Comparison of ENCODE assay signal across 27 cellular contexts in genomic region chr17:62855136-62855535, GRCh38. TPM values are rescaled to one million over a fixed set of nuclear protein-coding genes. Genes with fewer than 3 reads are reported as not detected.
"Had no signal": no experiment of that assay in that cellular context is flagged by ENCODE, and none has a peak within 500 bp of the region (broad histone marks: within the 10 kb centered on the region; RNA-seq: fewer than 3 reads in every experiment).

No MANE protein-coding gene starts in this region.

- H3K27me3 ChIP-seq: body of pancreas, left lung, ovary, tibial artery, vagina had no signal

- H3K9me3 ChIP-seq: body of pancreas, left lung, ovary, psoas muscle, tibial artery, vagina had no signal

- FAIRE-seq: kidney had no signal

- H3K4me3 ChIP-seq: body of pancreas, left lung, lung, ovary, psoas muscle, skin epidermis, tibial artery, vagina had no signal

- H3K9me3 Mint-ChIP-seq: activated CD4-positive, alpha-beta memory T cell treated with anti-CD3 and anti-CD28 coated beads, Interleukin-2, amount 10 ng/mL, durations not matched to agents 7 days and 5 days; activated naive CD4-positive, alpha-beta T cell treated with anti-CD3 and anti-CD28 coated beads, Interleukin-2, amount 50 U/mL, for 24 hours; activated T-cell treated with anti-CD3 and anti-CD28 coated beads, Interleukin-2, amount 50 U/mL, for 72 hours; dendritic cell treated with granulocyte-macrophage colony-stimulating factor and Interleukin-4, amounts not matched to agents 40 ng/mL and 50 ng/mL, for 4 days; naive thymus-derived CD8-positive, alpha-beta T cell; stimulated activated effector memory CD8-positive, alpha-beta T cell treated with anti-CD3 and anti-CD28 coated beads, Interleukin-12 subunit alpha, Interleukin-12 subunit beta, amount 100 ng/mL, for 72 hours; stimulated activated naive CD8-positive, alpha-beta T cell treated with anti-CD3 and anti-CD28 coated beads, Interleukin-15, amount 100 ng/mL, for 72 hours had no signal

- DNase-seq: activated CD4-positive, alpha-beta memory T cell treated with anti-CD3 and anti-CD28 coated beads, Interleukin-2, amount 10 ng/mL, durations not matched to agents 7 days and 5 days; activated CD4-positive, alpha-beta T cell treated with anti-CD3 and anti-CD28 coated beads for 48 hours; activated gamma-delta T cell; activated T-cell treated with anti-CD3 and anti-CD28 coated beads, Interleukin-2, amount 50 U/mL, for 72 hours; anterior cingulate cortex; body of pancreas; effector CD8-positive, alpha-beta T cell; erythroblast; foreskin fibroblast; kidney; left lung; naive thymus-derived CD8-positive, alpha-beta T cell; ovary; psoas muscle; right cardiac atrium; stimulated activated CD4-positive, alpha-beta T cell treated with anti-CD3 and anti-CD28 coated beads, Interleukin-2, amount 100 ng/mL, for 24 hours; stimulated activated naive CD8-positive, alpha-beta T cell treated with anti-CD3 and anti-CD28 coated beads, Interleukin-15, amount 100 ng/mL, for 72 hours; T-helper 9 cell; tibial artery had no signal

- H3K27me3 Mint-ChIP-seq: activated naive CD4-positive, alpha-beta T cell treated with anti-CD3 and anti-CD28 coated beads, Interleukin-2, amount 50 U/mL, for 24 hours had no signal

- H3K4me1 ChIP-seq: body of pancreas, left lung, psoas muscle, vagina had no signal

- H3K36me3 Mint-ChIP-seq: activated naive CD4-positive, alpha-beta T cell treated with anti-CD3 and anti-CD28 coated beads, Interleukin-2, amount 50 U/mL, for 24 hours; naive thymus-derived CD8-positive, alpha-beta T cell; stimulated activated effector memory CD8-positive, alpha-beta T cell treated with anti-CD3 and anti-CD28 coated beads, Interleukin-12 subunit alpha, Interleukin-12 subunit beta, amount 100 ng/mL, for 72 hours had no signal

- H3K36me3 ChIP-seq: left lung, ovary, tibial artery, vagina had no signal

- H3K4me1 Mint-ChIP-seq: activated CD4-positive, alpha-beta memory T cell treated with anti-CD3 and anti-CD28 coated beads, Interleukin-2, amount 10 ng/mL, durations not matched to agents 7 days and 5 days; activated naive CD4-positive, alpha-beta T cell treated with anti-CD3 and anti-CD28 coated beads, Interleukin-2, amount 50 U/mL, for 24 hours; naive thymus-derived CD8-positive, alpha-beta T cell; stimulated activated effector memory CD8-positive, alpha-beta T cell treated with anti-CD3 and anti-CD28 coated beads, Interleukin-12 subunit alpha, Interleukin-12 subunit beta, amount 100 ng/mL, for 72 hours; stimulated activated naive CD8-positive, alpha-beta T cell treated with anti-CD3 and anti-CD28 coated beads, Interleukin-15, amount 100 ng/mL, for 72 hours had no signal

- H3K27ac ChIP-seq: body of pancreas, left lung, ovary, psoas muscle, tibial artery, vagina had no signal

- H3K27ac Mint-ChIP-seq: activated CD4-positive, alpha-beta memory T cell treated with anti-CD3 and anti-CD28 coated beads, Interleukin-2, amount 10 ng/mL, durations not matched to agents 7 days and 5 days; activated naive CD4-positive, alpha-beta T cell treated with anti-CD3 and anti-CD28 coated beads, Interleukin-2, amount 50 U/mL, for 24 hours; activated T-cell treated with anti-CD3 and anti-CD28 coated beads, Interleukin-2, amount 50 U/mL, for 72 hours; dendritic cell treated with granulocyte-macrophage colony-stimulating factor and Interleukin-4, amounts not matched to agents 40 ng/mL and 50 ng/mL, for 4 days; stimulated activated effector memory CD8-positive, alpha-beta T cell treated with anti-CD3 and anti-CD28 coated beads, Interleukin-12 subunit alpha, Interleukin-12 subunit beta, amount 100 ng/mL, for 72 hours; stimulated activated naive CD8-positive, alpha-beta T cell treated with anti-CD3 and anti-CD28 coated beads, Interleukin-15, amount 100 ng/mL, for 72 hours had no signal

- H3K4me3 Mint-ChIP-seq: activated CD4-positive, alpha-beta memory T cell treated with anti-CD3 and anti-CD28 coated beads, Interleukin-2, amount 10 ng/mL, durations not matched to agents 7 days and 5 days; activated naive CD4-positive, alpha-beta T cell treated with anti-CD3 and anti-CD28 coated beads, Interleukin-2, amount 50 U/mL, for 24 hours; activated T-cell treated with anti-CD3 and anti-CD28 coated beads, Interleukin-2, amount 50 U/mL, for 72 hours; dendritic cell treated with granulocyte-macrophage colony-stimulating factor and Interleukin-4, amounts not matched to agents 40 ng/mL and 50 ng/mL, for 4 days; naive thymus-derived CD8-positive, alpha-beta T cell; stimulated activated effector memory CD8-positive, alpha-beta T cell treated with anti-CD3 and anti-CD28 coated beads, Interleukin-12 subunit alpha, Interleukin-12 subunit beta, amount 100 ng/mL, for 72 hours; stimulated activated naive CD8-positive, alpha-beta T cell treated with anti-CD3 and anti-CD28 coated beads, Interleukin-15, amount 100 ng/mL, for 72 hours had no signal

RNA-seq across cellular contexts. Expression of gene MARCHF10, which starts 47.0 kb away (rescaled TPM):
- total RNA-seq: activated CD4-positive, alpha-beta memory T cell treated with anti-CD3 and anti-CD28 coated beads, Interleukin-2, amount 10 ng/mL, durations not matched to agents 7 days and 5 days; activated T-cell treated with anti-CD3 and anti-CD28 coated beads, Interleukin-2, amount 50 U/mL, for 72 hours; cardiac septum; psoas muscle; right cardiac atrium; T-helper 1 cell treated with Interleukin-12 subunit alpha and Interleukin-12 subunit beta and Interleukin-4 antibody, amounts not matched to agents 30 ng/mL and 1 ng/mL, for 36 hours had no signal
